Comparison of ENCODE assay signal across 10 cellular contexts in the genomic region with DNA sequence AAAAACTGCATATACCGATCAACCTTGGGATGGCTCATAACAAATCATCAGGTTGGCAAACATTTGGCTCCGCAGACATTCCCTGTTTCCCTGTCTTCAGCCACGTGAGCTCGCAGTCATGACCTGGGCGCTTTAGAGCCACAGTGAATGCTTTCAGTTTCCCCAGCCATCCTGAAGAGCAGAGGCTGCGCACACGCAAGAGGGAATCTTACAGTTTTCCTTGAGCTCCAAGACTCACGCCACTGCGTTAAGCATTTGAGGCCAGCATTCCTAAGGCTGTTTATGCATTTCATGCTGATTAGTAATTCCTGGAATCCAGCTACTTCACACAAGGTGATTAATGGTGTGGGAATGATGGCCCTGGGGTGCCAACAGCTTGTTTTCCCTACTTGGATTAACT.
A peak's percentile ranks its signal among the peaks of the same experiment; 100 is the strongest.
DNase-seq lines count a peak whose midpoint lies in the region; ATAC-seq and TF ChIP-seq lines count a peak whose summit lies in the region.
"Had no signal": no experiment of that assay in that cellular context is flagged by ENCODE, and none has a peak within 500 bp of the region (broad histone marks: within the 10 kb centered on the region; RNA-seq: fewer than 3 reads in every experiment).

No MANE protein-coding gene starts in this region.

- H3K4me1 ChIP-seq in iPS-18a (ENCODE audit: control insufficient read depth, low read depth, low read length) = peaks cover 29% of the 10 kb centered on the region
- peaks cover 32% of the 10 kb centered on the region for H3K4me1 ChIP-seq in testis
- H3K4me1 ChIP-seq: parathyroid adenoma had no signal

- peak; percentile 77 for DNase-seq in HK-2 (ENCODE audit: unreplicated experiment)
- DNase-seq in astrocyte of the cerebellum (ENCODE audit: low read depth) = peak; percentile 97
- no peak for DNase-seq in testis
- DNase-seq in NCI-H1417 (lab: John Stamatoyannopoulos, UW) = no peak
- DNase-seq in left colon = no peak
- DNase-seq in NCI-H1105 treated with DMSO at 0.1 percent for 48 hours (lab: John Stamatoyannopoulos, UW) = no peak
- DNase-seq: activated CD4-positive, alpha-beta T cell treated with anti-CD3 and anti-CD28 coated beads, Interleukin-2, amount 10 ng/mL, durations not matched to agents 7 days and 5 days had no signal

- TF ChIP-seq POLR2A in testis (IDR thresholded peaks at IDR 0.05) = no peak

- in situ Hi-C loops in astrocyte of the cerebellum (cut with HindIII; ENCODE audit: low sequenced_read_pairs) = no loop called here

- H3K9me3 ChIP-seq in iPS-18a (ENCODE audit: control insufficient read depth, low read depth, low read length) (no peaks in the 10 kb centered on the region), testis (no peaks in the 10 kb centered on the region)

- H3K27me3 ChIP-seq in iPS-18a (ENCODE audit: control insufficient read depth, insufficient read depth, low read length) (no peaks in the 10 kb centered on the region), testis (no peaks in the 10 kb centered on the region)

- 61 to 62% methylated on average over 9 of the region's 9 CpGs for WGBS in testis, 2 donors

- H3K27ac ChIP-seq in iPS-18a (ENCODE audit: low read length) = peak overlapping the region; percentile 16
- H3K27ac ChIP-seq in testis = peak overlapping the region; percentile 57 to 77
- H3K27ac ChIP-seq: parathyroid adenoma had no signal

- TF ChIP-seq CTCF in astrocyte of the cerebellum (IDR thresholded peaks at IDR 0.05; ENCODE audit: low read depth, low read length, missing control alignments) (no peak), testis (IDR thresholded peaks at IDR 0.05) (no peak)

- H3K36me3 ChIP-seq in iPS-18a (ENCODE audit: control insufficient read depth, low read depth, low read length) (peaks cover 16% of the 10 kb centered on the region), testis (ENCODE audit: low read depth, missing control alignments) (no peaks in the 10 kb centered on the region)

- intact Hi-C loops in testis (cut with DNase I; ENCODE audit: low total_unique reads) (no loop called here), left colon (cut with DNase I, micrococcal nuclease) (no loop called here)

- H3K9ac ChIP-seq in iPS-18a (ENCODE audit: low read length) = no peak overlapping the region
- H3K9ac ChIP-seq: parathyroid adenoma had no signal

- ATAC-seq in GM18517 (IDR thresholded peaks at IDR 0.05; ENCODE audit: unreplicated experiment) = no peak
- ATAC-seq in left colon = no peak

- H3K4me3 ChIP-seq in astrocyte of the cerebellum (ENCODE audit: low read depth, low read length) = no peak overlapping the region
- no peak overlapping the region for H3K4me3 ChIP-seq in iPS-18a (ENCODE audit: low read length)
- no peak overlapping the region for H3K4me3 ChIP-seq in testis

Comparison
In these comparisons a context has a peak if more than half of its experiments do, and no peak if none do; other contexts are left out.
1. DNase-seq: peak in HK-2 (single experiment) and astrocyte of the cerebellum (single experiment); none in testis (single experiment), NCI-H1417 (0 of 3), left colon (0 of 2) and NCI-H1105 treated with DMSO at 0.1 percent for 48 hours (single experiment).